Comparison of ENCODE assay signal across 8 cellular contexts in genomic region chr10:49115015-49115795, GRCh38. TPM values are rescaled to one million over a fixed set of nuclear protein-coding genes. Genes with fewer than 3 reads are reported as not detected.
DNase-seq lines count a peak whose midpoint lies in the region; ATAC-seq and TF ChIP-seq lines count a peak whose summit lies in the region.

VSTM4 (minus strand) TSS chr10:49115522; CDS start chr10:49115485, 37 bp downstream.

- no peaks in the 10 kb centered on the region for H3K36me3 Mint-ChIP-seq in activated T-helper 1 cell treated with anti-CD3 and anti-CD28 coated beads, Interleukin-12 subunit alpha, Interleukin-12 subunit beta, Interleukin-2, Interleukin-4 antibody, amounts not matched to agents 30 ng/mL and 10 ng/mL and 1 ng/mL, durations not matched to agents 14 hours and 24 hours and 36 hours (ENCODE audit: low read depth)
- no peaks in the 10 kb centered on the region for H3K36me3 Mint-ChIP-seq in osteocyte (ENCODE audit: unreplicated experiment)

- no peak for TF ChIP-seq EP300 in SK-N-SH (IDR thresholded peaks at IDR 0.05; ENCODE audit: borderline replicate concordance in 1 of 2, low read depth in 1 of 2, low read length in 1 of 2)

- H3K4me1 Mint-ChIP-seq in activated T-helper 1 cell treated with anti-CD3 and anti-CD28 coated beads, Interleukin-12 subunit alpha, Interleukin-12 subunit beta, Interleukin-2, Interleukin-4 antibody, amounts not matched to agents 30 ng/mL and 10 ng/mL and 1 ng/mL, durations not matched to agents 14 hours and 24 hours and 36 hours (ENCODE audit: low read depth): peaks cover 7% of the 10 kb centered on the region
- H3K4me1 Mint-ChIP-seq in osteocyte (ENCODE audit: unreplicated experiment): peaks cover 4% of the 10 kb centered on the region

- H3K4me2 ChIP-seq in SK-N-SH: peak within 1 kb of the TSS; percentile 37; the same call in 1 of the 2 replicates

- TF ChIP-seq CTCF in SK-N-SH (IDR thresholded peaks at IDR 0.05) (peak; percentile 13; the same call in 1 of the 2 replicates), cardiac muscle cell (IDR thresholded peaks at IDR 0.05; ENCODE audit: low read depth, low read length) (no peak), osteocyte (IDR thresholded peaks at IDR 0.05) (peak; percentile 9)

- CTCF ChIA-PET in SK-N-SH (lab: Yijun Ruan, JAX): interaction anchor here (0.6 to 1.3 kb wide), 8 partner anchors 20 to 398 kb away, joined by 3 to 5 read pairs (median 4); no protein-coding TSS in a partner anchor

- H3K4me1 ChIP-seq in SK-N-SH (ENCODE audit: control insufficient read depth in 1 of 2, insufficient read depth in 2 of 2, low read depth in 1 of 2, low read length in 1 of 2): peaks cover 0 to 40% of the 10 kb centered on the region in 2 experiments; a peak in 2 of 4 replicates
- peaks cover 10% of the 10 kb centered on the region for H3K4me1 ChIP-seq in cardiac muscle cell (ENCODE audit: low read depth)

- DNase-seq in SK-N-SH: peak; percentile 93
- no peak for DNase-seq in activated T-helper 1 cell treated with anti-CD3 and anti-CD28 coated beads, Interleukin-12 subunit alpha, Interleukin-12 subunit beta, Interleukin-2, Interleukin-4 antibody, amounts not matched to agents 30 ng/mL and 10 ng/mL and 1 ng/mL, durations not matched to agents 14 hours and 24 hours and 36 hours (ENCODE audit: low spot score)
- DNase-seq in cardiac muscle cell (ENCODE audit: low read depth in 1 of 2, low spot score in 1 of 2): peak; percentile 61 to 71
- DNase-seq in osteocyte (ENCODE audit: extremely low spot score, unreplicated experiment): peak; percentile 83
- no peak for DNase-seq in COLO829 (ENCODE audit: low spot score)
- DNase-seq in SHP77 (lab: John Stamatoyannopoulos, UW): no peak
- DNase-seq in DMS153 treated with DMSO at 0.1 percent for 48 hours (lab: John Stamatoyannopoulos, UW; ENCODE audit: unreplicated experiment): no peak

- no peaks in the 10 kb centered on the region for H3K36me3 ChIP-seq in SK-N-SH (replicated peaks in 1 of 2; ENCODE audit: control insufficient read depth in 1 of 2, insufficient read depth in 2 of 2, low read length in 1 of 2)
- H3K36me3 ChIP-seq in cardiac muscle cell: no peaks in the 10 kb centered on the region

- POLR2A ChIA-PET in SK-N-SH (lab: Yijun Ruan, JAX): interaction anchor here (0.6 kb wide), 1 partner anchor 18 kb away, joined by 3 read pairs; no protein-coding TSS in a partner anchor

- H3K27ac Mint-ChIP-seq in activated T-helper 1 cell treated with anti-CD3 and anti-CD28 coated beads, Interleukin-12 subunit alpha, Interleukin-12 subunit beta, Interleukin-2, Interleukin-4 antibody, amounts not matched to agents 30 ng/mL and 10 ng/mL and 1 ng/mL, durations not matched to agents 14 hours and 24 hours and 36 hours: no peak within 1 kb of the TSS
- H3K27ac Mint-ChIP-seq in osteocyte (ENCODE audit: unreplicated experiment): no peak within 1 kb of the TSS

- ATAC-seq in SK-N-SH treated with all-trans-retinoic acid at 6 μM for 48 hours: no peak

- peak within 1 kb of the TSS; percentile 46 to 50; a peak in 3 of 4 replicates for H3K4me3 ChIP-seq in SK-N-SH (ENCODE audit: low read depth in 2 of 2, low read length in 1 of 2)
- H3K4me3 ChIP-seq in cardiac muscle cell: peak within 1 kb of the TSS; percentile 54

- H3K79me2 ChIP-seq in SK-N-SH (ENCODE audit: insufficient read depth): no peaks in the 10 kb centered on the region

- no peaks in the 10 kb centered on the region for H4K20me1 ChIP-seq in SK-N-SH (ENCODE audit: insufficient read depth)

- TF ChIP-seq RAD21 in SK-N-SH (IDR thresholded peaks at IDR 0.05; ENCODE audit: low read length): no peak

- H3K9me2 ChIP-seq in SK-N-SH: no peaks in the 10 kb centered on the region

- intact Hi-C loops in activated T-helper 1 cell treated with anti-CD3 and anti-CD28 coated beads, Interleukin-12 subunit alpha, Interleukin-12 subunit beta, Interleukin-2, Interleukin-4 antibody, amounts not matched to agents 30 ng/mL and 10 ng/mL and 1 ng/mL, durations not matched to agents 14 hours and 24 hours and 36 hours (cut with micrococcal nuclease): no loop called here

- H3K9me3 ChIP-seq in SK-N-SH (no peaks in the 10 kb centered on the region), cardiac muscle cell (ENCODE audit: low read depth) (no peaks in the 10 kb centered on the region)

- 31% methylated on average over 7 of the region's 95 CpGs for WGBS in SK-N-SH (ENCODE audit: low lambda C conversion rate)

- H2AFZ ChIP-seq in SK-N-SH (ENCODE audit: low read depth): no peak within 1 kb of the TSS

- H3K9ac ChIP-seq in SK-N-SH: peak within 1 kb of the TSS; percentile 31; the same call in 1 of the 2 replicates

- no peaks in the 10 kb centered on the region for H3K27me3 ChIP-seq in SK-N-SH (ENCODE audit: insufficient read depth)
- no peaks in the 10 kb centered on the region for H3K27me3 ChIP-seq in cardiac muscle cell

- peaks cover 41% of the 10 kb centered on the region for H3K27me3 Mint-ChIP-seq in activated T-helper 1 cell treated with anti-CD3 and anti-CD28 coated beads, Interleukin-12 subunit alpha, Interleukin-12 subunit beta, Interleukin-2, Interleukin-4 antibody, amounts not matched to agents 30 ng/mL and 10 ng/mL and 1 ng/mL, durations not matched to agents 14 hours and 24 hours and 36 hours (ENCODE audit: insufficient read depth)
- H3K27me3 Mint-ChIP-seq in osteocyte (ENCODE audit: unreplicated experiment): peaks cover 30% of the 10 kb centered on the region

- peak within 1 kb of the TSS; percentile 30 for H3K4me3 Mint-ChIP-seq in activated T-helper 1 cell treated with anti-CD3 and anti-CD28 coated beads, Interleukin-12 subunit alpha, Interleukin-12 subunit beta, Interleukin-2, Interleukin-4 antibody, amounts not matched to agents 30 ng/mL and 10 ng/mL and 1 ng/mL, durations not matched to agents 14 hours and 24 hours and 36 hours
- H3K4me3 Mint-ChIP-seq in osteocyte (ENCODE audit: unreplicated experiment): peak within 1 kb of the TSS; percentile 67

- no peaks in the 10 kb centered on the region for H3F3A ChIP-seq in SK-N-SH (replicated peaks; ENCODE audit: insufficient read depth)

- H3K27ac ChIP-seq in SK-N-SH (ENCODE audit: low read depth in 2 of 2, low read length in 1 of 2) (peak within 1 kb of the TSS in 1 of 2 experiments; percentile 47; a peak in 1 of 4 replicates), cardiac muscle cell (no peak within 1 kb of the TSS)

- H3K9me3 Mint-ChIP-seq in activated T-helper 1 cell treated with anti-CD3 and anti-CD28 coated beads, Interleukin-12 subunit alpha, Interleukin-12 subunit beta, Interleukin-2, Interleukin-4 antibody, amounts not matched to agents 30 ng/mL and 10 ng/mL and 1 ng/mL, durations not matched to agents 14 hours and 24 hours and 36 hours: no peaks in the 10 kb centered on the region
- no peaks in the 10 kb centered on the region for H3K9me3 Mint-ChIP-seq in osteocyte (ENCODE audit: unreplicated experiment)

TF ChIP-seq in SK-N-SH, 30 proteins besides CTCF, POLR2A, EP300 and RAD21 (continues in another document):
- TF ChIP-seq RXRA (IDR thresholded peaks at IDR 0.05; ENCODE audit: borderline replicate concordance, low read depth): no peak
- TF ChIP-seq YY1 (IDR thresholded peaks at IDR 0.05; ENCODE audit: low read depth): no peak
- no peak for TF ChIP-seq FOXM1 (IDR thresholded peaks at IDR 0.05; ENCODE audit: low read depth)
- no peak for TF ChIP-seq PBX3 (IDR thresholded peaks at IDR 0.05)
- no peak for TF ChIP-seq NRF1 (IDR thresholded peaks at IDR 0.05; ENCODE audit: low read depth, low read length)
- TF ChIP-seq JUND (IDR thresholded peaks at IDR 0.05): no peak

TF ChIP-seq in SK-N-SH treated with all-trans-retinoic acid at 6 μM for 48 hours, 23 proteins besides CTCF, POLR2A, EP300 and RAD21 (continues in another document):
- TF ChIP-seq ZFP30 (CRISPR knock-in tag; IDR thresholded peaks at IDR 0.05): no peak
- no peak for TF ChIP-seq PATZ1 (CRISPR knock-in tag; IDR thresholded peaks at IDR 0.05; ENCODE audit: borderline replicate concordance)
- no peak for TF ChIP-seq ISL1 (CRISPR knock-in tag; IDR thresholded peaks at IDR 0.05)
- no peak for TF ChIP-seq ZNF8 (CRISPR knock-in tag; IDR thresholded peaks at IDR 0.05)
- no peak for TF ChIP-seq ZNF70 (CRISPR knock-in tag; IDR thresholded peaks at IDR 0.05)
- no peak for TF ChIP-seq TCF4 (CRISPR knock-in tag; IDR thresholded peaks at IDR 0.05; ENCODE audit: borderline replicate concordance)
- TF ChIP-seq RARB (CRISPR knock-in tag; IDR thresholded peaks at IDR 0.05): no peak
- TF ChIP-seq ESRRG (CRISPR knock-in tag; IDR thresholded peaks at IDR 0.05): no peak
- TF ChIP-seq CREB5 (CRISPR knock-in tag; IDR thresholded peaks at IDR 0.05; ENCODE audit: low read depth): no peak

RNA-seq across cellular contexts. Expression of gene VSTM4, which starts in this region (rescaled TPM):
- polyA plus RNA-seq in SK-N-SH (2012; rRNA removed) (0.39 TPM in 2 replicates), cardiac muscle cell (3.6 and 6.8 TPM in 2 replicates)
- 0.36 and 0.63 TPM in 2 replicates for polyA plus RNA-seq in SK-N-SH (2012; cell fraction: cytosol; rRNA removed)
- 0.22 and 0.39 TPM in 2 replicates for polyA plus RNA-seq in SK-N-SH (2012; cell fraction: nucleus; rRNA removed)
- 0.20 and 0.23 TPM in 2 replicates for total RNA-seq in activated T-helper 1 cell treated with anti-CD3 and anti-CD28 coated beads, Interleukin-12 subunit alpha, Interleukin-12 subunit beta, Interleukin-2, Interleukin-4 antibody, amounts not matched to agents 30 ng/mL and 10 ng/mL and 1 ng/mL, durations not matched to agents 14 hours and 24 hours and 36 hours
- total RNA-seq in cardiac muscle cell (2.3 and 6.0 TPM in 2 replicates), osteocyte (0.70 and 0.81 TPM in 2 replicates)

Comparison
In these comparisons a context has a peak if more than half of its experiments do, and no peak if none do; other contexts are left out.
1. Peak in DNase-seq, H3K4me3 ChIP-seq, H3K9ac ChIP-seq and H3K4me2 ChIP-seq in SK-N-SH; RNA of the gene not detected or under 1 TPM.
2. Peak in DNase-seq in osteocyte; RNA of the gene not detected or under 1 TPM.
3. DNase-seq: peak in cardiac muscle cell (2 of 2); none in activated T-helper 1 cell treated with anti-CD3 and anti-CD28 coated beads, Interleukin-12 subunit alpha, Interleukin-12 subunit beta, Interleukin-2, Interleukin-4 antibody, amounts not matched to agents 30 ng/mL and 10 ng/mL and 1 ng/mL, durations not matched to agents 14 hours and 24 hours and 36 hours (single experiment), COLO829 (single experiment), SHP77 (0 of 2) and DMS153 treated with DMSO at 0.1 percent for 48 hours (single experiment).